ENCODE assay signal across 1 cellular context in genomic region chr15:98965597-98965996, GRCh38.
TF ChIP-seq lines count a peak whose summit lies in the region.

No MANE protein-coding gene starts in this region.

TF ChIP-seq in HepG2, 621 proteins besides CTCF, POLR2A, EP300 and RAD21 (continued from another document):
- no peak for TF ChIP-seq MBD4 (IDR thresholded peaks at IDR 0.05; ENCODE audit: borderline replicate concordance, low read length)
